Comparison of ENCODE assay signal across 1 cellular context in genomic region chr2:24046599-24046929, GRCh38.
TF ChIP-seq lines count a peak whose summit lies in the region.

No MANE protein-coding gene starts in this region.

TF ChIP-seq in H1, 55 proteins besides CTCF, POLR2A, EP300 and RAD21:
- TF ChIP-seq CBX8 (IDR thresholded peaks at IDR 0.05; ENCODE audit: borderline replicate concordance, low read depth, low read length) (no peak), TCF12 (IDR thresholded peaks at IDR 0.05; ENCODE audit: low read depth, low read length) (no peak), BCL11A (IDR thresholded peaks at IDR 0.05; ENCODE audit: low read depth in 2 of 2, low read length in 2 of 2) (no peak), POLR2AphosphoS5 (IDR thresholded peaks at IDR 0.05; ENCODE audit: low read depth, low read length) (no peak), ATF3 (IDR thresholded peaks at IDR 0.05; ENCODE audit: insufficient read depth, low read depth, low read length) (no peak)
